In the genomic region with DNA sequence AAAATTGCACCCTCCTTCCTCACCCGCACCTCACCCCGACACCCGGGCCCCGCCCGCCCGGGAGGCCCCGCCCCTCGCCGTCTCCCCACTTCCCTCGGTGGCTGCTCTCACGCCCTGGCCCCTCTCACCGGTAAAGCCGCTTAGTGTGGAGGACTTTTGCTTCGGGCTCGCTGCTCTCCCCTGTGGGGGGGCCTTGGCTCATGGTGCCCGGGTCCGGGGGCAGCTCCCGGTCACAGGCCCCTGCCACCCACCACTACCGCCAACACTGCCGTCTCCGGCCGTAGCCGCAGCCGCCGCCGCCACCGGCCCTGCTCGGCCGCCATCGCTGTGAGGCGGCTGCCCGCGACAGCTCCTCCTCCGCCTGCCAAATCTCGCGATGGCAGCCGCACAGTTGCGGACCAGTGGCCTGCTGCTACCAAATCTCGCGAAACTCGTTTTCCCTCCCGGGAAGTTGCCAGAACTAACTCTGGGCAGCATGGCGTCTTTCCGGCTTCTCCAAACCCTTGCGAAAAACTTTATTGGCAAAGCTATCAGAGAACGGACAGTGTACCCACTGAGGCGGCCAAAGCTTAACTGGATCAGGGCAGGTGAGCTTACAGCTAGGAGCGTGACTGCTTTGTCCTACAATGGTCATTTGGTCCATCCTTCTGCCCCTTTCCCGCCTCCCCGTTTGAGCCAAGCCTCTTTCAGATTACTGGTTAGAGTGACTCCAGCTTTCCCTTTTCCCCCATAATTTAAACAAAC, we compare ENCODE assay signal across 1 cellular context.
A peak's percentile ranks its signal among the peaks of the same experiment; 100 is the strongest.
TF ChIP-seq lines count a peak whose summit lies in the region.

A gene with protein sequence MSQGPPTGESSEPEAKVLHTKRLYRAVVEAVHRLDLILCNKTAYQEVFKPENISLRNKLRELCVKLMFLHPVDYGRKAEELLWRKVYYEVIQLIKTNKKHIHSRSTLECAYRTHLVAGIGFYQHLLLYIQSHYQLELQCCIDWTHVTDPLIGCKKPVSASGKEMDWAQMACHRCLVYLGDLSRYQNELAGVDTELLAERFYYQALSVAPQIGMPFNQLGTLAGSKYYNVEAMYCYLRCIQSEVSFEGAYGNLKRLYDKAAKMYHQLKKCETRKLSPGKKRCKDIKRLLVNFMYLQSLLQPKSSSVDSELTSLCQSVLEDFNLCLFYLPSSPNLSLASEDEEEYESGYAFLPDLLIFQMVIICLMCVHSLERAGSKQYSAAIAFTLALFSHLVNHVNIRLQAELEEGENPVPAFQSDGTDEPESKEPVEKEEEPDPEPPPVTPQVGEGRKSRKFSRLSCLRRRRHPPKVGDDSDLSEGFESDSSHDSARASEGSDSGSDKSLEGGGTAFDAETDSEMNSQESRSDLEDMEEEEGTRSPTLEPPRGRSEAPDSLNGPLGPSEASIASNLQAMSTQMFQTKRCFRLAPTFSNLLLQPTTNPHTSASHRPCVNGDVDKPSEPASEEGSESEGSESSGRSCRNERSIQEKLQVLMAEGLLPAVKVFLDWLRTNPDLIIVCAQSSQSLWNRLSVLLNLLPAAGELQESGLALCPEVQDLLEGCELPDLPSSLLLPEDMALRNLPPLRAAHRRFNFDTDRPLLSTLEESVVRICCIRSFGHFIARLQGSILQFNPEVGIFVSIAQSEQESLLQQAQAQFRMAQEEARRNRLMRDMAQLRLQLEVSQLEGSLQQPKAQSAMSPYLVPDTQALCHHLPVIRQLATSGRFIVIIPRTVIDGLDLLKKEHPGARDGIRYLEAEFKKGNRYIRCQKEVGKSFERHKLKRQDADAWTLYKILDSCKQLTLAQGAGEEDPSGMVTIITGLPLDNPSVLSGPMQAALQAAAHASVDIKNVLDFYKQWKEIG (minus strand): TSS at position 347 of the 744 bp plus-strand sequence. CDS start 145 bp downstream, at position 202.

TF ChIP-seq in K562, 482 proteins besides CTCF, POLR2A, EP300 and RAD21 (continued from another document and continues in another):
- TF ChIP-seq CHD7 (IDR thresholded peaks at IDR 0.05; ENCODE audit: low read depth, low read length) = no peak
- TF ChIP-seq XRCC5 (IDR thresholded peaks at IDR 0.05; ENCODE audit: low read depth, low read length) = peak; percentile 96
- TF ChIP-seq STAT6 (CRISPR knock-in tag; IDR thresholded peaks at IDR 0.05) = 0 out of 2 replicates have a peak, but pooled peaks have one; percentile 66
- TF ChIP-seq AFF1 (IDR thresholded peaks at IDR 0.05; ENCODE audit: low read depth in 1 of 2, partially characterized antibody in 2 of 2) = peak in 1 of 2 experiments; percentile 80
- TF ChIP-seq HLTF (IDR thresholded peaks at IDR 0.05) = no peak
- TF ChIP-seq ZFP91 (CRISPR knock-in tag; IDR thresholded peaks at IDR 0.05) = 0 out of 2 replicates have a peak, but pooled peaks have one; percentile 57
- TF ChIP-seq, protein P1, sequence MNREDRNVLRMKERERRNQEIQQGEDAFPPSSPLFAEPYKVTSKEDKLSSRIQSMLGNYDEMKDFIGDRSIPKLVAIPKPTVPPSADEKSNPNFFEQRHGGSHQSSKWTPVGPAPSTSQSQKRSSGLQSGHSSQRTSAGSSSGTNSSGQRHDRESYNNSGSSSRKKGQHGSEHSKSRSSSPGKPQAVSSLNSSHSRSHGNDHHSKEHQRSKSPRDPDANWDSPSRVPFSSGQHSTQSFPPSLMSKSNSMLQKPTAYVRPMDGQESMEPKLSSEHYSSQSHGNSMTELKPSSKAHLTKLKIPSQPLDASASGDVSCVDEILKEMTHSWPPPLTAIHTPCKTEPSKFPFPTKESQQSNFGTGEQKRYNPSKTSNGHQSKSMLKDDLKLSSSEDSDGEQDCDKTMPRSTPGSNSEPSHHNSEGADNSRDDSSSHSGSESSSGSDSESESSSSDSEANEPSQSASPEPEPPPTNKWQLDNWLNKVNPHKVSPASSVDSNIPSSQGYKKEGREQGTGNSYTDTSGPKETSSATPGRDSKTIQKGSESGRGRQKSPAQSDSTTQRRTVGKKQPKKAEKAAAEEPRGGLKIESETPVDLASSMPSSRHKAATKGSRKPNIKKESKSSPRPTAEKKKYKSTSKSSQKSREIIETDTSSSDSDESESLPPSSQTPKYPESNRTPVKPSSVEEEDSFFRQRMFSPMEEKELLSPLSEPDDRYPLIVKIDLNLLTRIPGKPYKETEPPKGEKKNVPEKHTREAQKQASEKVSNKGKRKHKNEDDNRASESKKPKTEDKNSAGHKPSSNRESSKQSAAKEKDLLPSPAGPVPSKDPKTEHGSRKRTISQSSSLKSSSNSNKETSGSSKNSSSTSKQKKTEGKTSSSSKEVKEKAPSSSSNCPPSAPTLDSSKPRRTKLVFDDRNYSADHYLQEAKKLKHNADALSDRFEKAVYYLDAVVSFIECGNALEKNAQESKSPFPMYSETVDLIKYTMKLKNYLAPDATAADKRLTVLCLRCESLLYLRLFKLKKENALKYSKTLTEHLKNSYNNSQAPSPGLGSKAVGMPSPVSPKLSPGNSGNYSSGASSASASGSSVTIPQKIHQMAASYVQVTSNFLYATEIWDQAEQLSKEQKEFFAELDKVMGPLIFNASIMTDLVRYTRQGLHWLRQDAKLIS (CRISPR knock-in tag; IDR thresholded peaks at IDR 0.05) = peak; percentile 95
- peak; percentile 84; the same call in 1 of the 2 replicates for TF ChIP-seq GTF2E2 (tag; IDR thresholded peaks at IDR 0.05)
